Comparison of ENCODE assay signal across 1 cellular context in genomic region chr6:42315220-42315990, GRCh38.
TF ChIP-seq lines count a peak whose summit lies in the region.

No MANE protein-coding gene starts in this region.

TF ChIP-seq in A549, 52 proteins besides CTCF, POLR2A, EP300 and RAD21 (continued from another document):
- TF ChIP-seq PBX3 (IDR thresholded peaks at IDR 0.05), result no peak
- TF ChIP-seq GATA3 (IDR thresholded peaks at IDR 0.05; ENCODE audit: borderline replicate concordance), result no peak
- TF ChIP-seq ZSCAN20 (CRISPR knock-in tag; IDR thresholded peaks at IDR 0.05), result no peak
- no peak for TF ChIP-seq CHD2 (IDR thresholded peaks at IDR 0.05; ENCODE audit: low read length, partially characterized antibody)
- no peak for TF ChIP-seq EHMT2 (IDR thresholded peaks at IDR 0.05; ENCODE audit: low read depth)
- no peak for TF ChIP-seq EHF (CRISPR knock-in tag; IDR thresholded peaks at IDR 0.05)
- no peak for TF ChIP-seq MAFK (IDR thresholded peaks at IDR 0.05; ENCODE audit: partially characterized antibody)
- TF ChIP-seq CHD4 (IDR thresholded peaks at IDR 0.05; ENCODE audit: borderline replicate concordance), result no peak
- TF ChIP-seq TFCP2L1 (CRISPR knock-in tag; IDR thresholded peaks at IDR 0.05), result no peak
- TF ChIP-seq FOSL2 (IDR thresholded peaks at IDR 0.05), result no peak
- TF ChIP-seq FOSL2 (CRISPR knock-in tag; IDR thresholded peaks at IDR 0.05), result no peak
- TF ChIP-seq BHLHE40 (IDR thresholded peaks at IDR 0.05; ENCODE audit: low read depth, low read length), result no peak
- TF ChIP-seq HES2 (IDR thresholded peaks at IDR 0.05), result no peak
- TF ChIP-seq NFE2L2 (conservative IDR thresholded peaks at IDR 0.05; ENCODE audit: low read length), result no peak
- no peak for TF ChIP-seq ZNF302 (CRISPR knock-in tag; IDR thresholded peaks at IDR 0.05)
- no peak for TF ChIP-seq CBX2 (IDR thresholded peaks at IDR 0.05; ENCODE audit: borderline replicate concordance, low read depth)
